8 cellular contexts compared by ENCODE assay signal in the genomic region with DNA sequence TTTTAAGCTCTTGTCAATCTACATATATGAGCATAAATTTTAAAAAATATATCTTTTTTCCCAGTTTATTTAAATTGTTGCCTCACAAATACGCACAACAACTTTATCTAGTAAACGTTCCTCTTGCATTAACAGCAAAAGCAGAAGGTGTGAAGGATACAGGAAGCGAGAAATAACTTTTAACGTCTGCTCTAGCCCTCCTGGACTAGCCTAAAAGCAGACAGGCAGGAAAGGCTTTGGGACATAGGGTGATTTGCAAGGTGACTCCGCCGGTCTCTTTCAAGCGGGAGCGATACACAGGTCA. TPM values are rescaled to one million over a fixed set of nuclear protein-coding genes. Genes with fewer than 3 reads are reported as not detected.
DNase-seq lines count a peak whose midpoint lies in the region; ATAC-seq, FAIRE-seq and TF ChIP-seq lines count a peak whose summit lies in the region.

No MANE protein-coding gene starts in this region.

- peak; percentile 26 for FAIRE-seq in GM12891 (lab: Jason Lieb, UNC)

- H3K9ac ChIP-seq in colonic mucosa (ENCODE audit: low read depth in 2 of 2, low read length in 2 of 2) = peak overlapping the region; percentile 64 to 77

- peak overlapping the region; percentile 87 for H3K27ac Mint-ChIP-seq in memory B cell

- ATAC-seq in memory B cell (ENCODE audit: low read depth) = peak; percentile 69
- ATAC-seq in HG03432 (IDR thresholded peaks at IDR 0.05; ENCODE audit: unreplicated experiment) = no peak

- no peak for TF ChIP-seq CTCF in colonic mucosa (IDR thresholded peaks at IDR 0.05)

- H3K27ac ChIP-seq in colonic mucosa = peak overlapping the region; percentile 72
- H3K27ac ChIP-seq in urinary bladder (ENCODE audit: low read depth) = no peak overlapping the region

- H3K36me3 ChIP-seq in colonic mucosa (no peaks in the 10 kb centered on the region), urinary bladder (ENCODE audit: insufficient read depth) (no peaks in the 10 kb centered on the region)

- DNase-seq in GM12891 (ENCODE audit: insufficient read length, low spot score) = no peak
- peak; percentile 82 for DNase-seq in NCI-H69 (lab: John Stamatoyannopoulos, UW)
- DNase-seq in colonic mucosa = no peak
- DNase-seq in memory B cell (ENCODE audit: low spot score in 2 of 2) = peak in 1 of 2 donors; percentile 4
- DNase-seq in NCI-H774 (lab: John Stamatoyannopoulos, UW) = no peak
- DNase-seq in putamen (ENCODE audit: low spot score) = no peak

- no peaks in the 10 kb centered on the region for H3K4me1 ChIP-seq in colonic mucosa
- no peaks in the 10 kb centered on the region for H3K4me1 ChIP-seq in urinary bladder (ENCODE audit: insufficient read depth)

- no peaks in the 10 kb centered on the region for H3K9me3 ChIP-seq in colonic mucosa

- no peaks in the 10 kb centered on the region for H3K27me3 ChIP-seq in colonic mucosa

- H3K36me3 Mint-ChIP-seq in memory B cell = no peaks in the 10 kb centered on the region

- peak overlapping the region; percentile 48 for H3K4me3 ChIP-seq in colonic mucosa
- peak overlapping the region; percentile 53 for H3K4me3 ChIP-seq in urinary bladder (ENCODE audit: low read depth, low read length)

- peaks cover 6% of the 10 kb centered on the region for H3K4me1 Mint-ChIP-seq in memory B cell

- intact Hi-C loops in colonic mucosa (cut with DNase I) = loop anchor here (5.0 kb wide), 1 partner anchor 44 kb away; a partner anchor contains a TSS

- peaks cover 2% of the 10 kb centered on the region for H3K27me3 Mint-ChIP-seq in memory B cell

- H3K9me3 Mint-ChIP-seq in memory B cell = no peaks in the 10 kb centered on the region

- peak overlapping the region; percentile 95 for H3K4me3 Mint-ChIP-seq in memory B cell

- TF ChIP-seq POLR2A in GM12891 (IDR thresholded peaks at IDR 0.05; ENCODE audit: low read depth, low read length) = no peak

- WGBS in urinary bladder = 8% methylated on average over 8 of the region's 8 CpGs

TF ChIP-seq in GM12891, 5 proteins besides CTCF, POLR2A, EP300 and RAD21:
- TF ChIP-seq TAF1 (IDR thresholded peaks at IDR 0.05; ENCODE audit: low read depth, low read length) = no peak
- no peak for TF ChIP-seq PAX5 (IDR thresholded peaks at IDR 0.05; ENCODE audit: insufficient read depth, low read length, severe bottlenecking)
- TF ChIP-seq POLR2AphosphoS5 (IDR thresholded peaks at IDR 0.05; ENCODE audit: low read depth, low read length) = no peak
- TF ChIP-seq POU2F2 (IDR thresholded peaks at IDR 0.05; ENCODE audit: low read depth, low read length) = no peak
- TF ChIP-seq SPI1 (IDR thresholded peaks at IDR 0.05; ENCODE audit: low read depth, low read length) = no peak

RNA-seq across cellular contexts. Expression of a gene that starts 0.4 kb away (rescaled TPM):
- polyA plus RNA-seq in GM12891 (2012; ENCODE audit: low read depth, missing spikeins) = 0.41 TPM
- total RNA-seq in colonic mucosa = 1 to 10 TPM; 2.0 to 2.5 TPM
- total RNA-seq in urinary bladder = 9.6 TPM
- 2.9 TPM for polyA plus RNA-seq in urinary bladder

RNA-seq across cellular contexts. Expression of a gene that starts 39.9 kb away (rescaled TPM):
- polyA plus RNA-seq in GM12891 (2012; ENCODE audit: low read depth, missing spikeins) = 3.5 TPM
- total RNA-seq in colonic mucosa = 100 to 1,000 TPM; 105 to 133 TPM
- 297 TPM for total RNA-seq in urinary bladder
- 91.6 TPM for polyA plus RNA-seq in urinary bladder

RNA-seq across cellular contexts. Expression of a gene that starts 46.1 kb away (rescaled TPM):
- polyA plus RNA-seq in GM12891 (2012; ENCODE audit: low read depth, missing spikeins) = 9.0 TPM
- total RNA-seq in colonic mucosa = 10 to 100 TPM; 11.3 to 19.1 TPM
- total RNA-seq in urinary bladder = 38.3 TPM
- 12.5 TPM for polyA plus RNA-seq in urinary bladder
